ENCODE assay signal across 8 cellular contexts in genomic region chr10:50421026-50421719, GRCh38.
DNase-seq lines count a peak whose midpoint lies in the region; ATAC-seq and TF ChIP-seq lines count a peak whose summit lies in the region.

No MANE protein-coding gene starts in this region.

- 80 to 89% (median 86%) methylated on average over 6 of the region's 6 CpGs for WGBS in adrenal gland, 4 donors
- 79 to 86% (median 85%) methylated on average over 6 of the region's 6 CpGs for WGBS in stomach, 5 donors

- intact Hi-C loops in adrenal gland (cut with DNase I): no loop called here
- intact Hi-C loops in stomach (cut with DNase I; ENCODE audit: low total_unique reads): no loop called here

- H3K27ac ChIP-seq in adrenal gland (peak overlapping the region in 2 of 5 donors; percentile 18 to 35), stomach (peak overlapping the region in 1 of 5 donors; percentile 8)

- DNase-seq in activated CD8-positive, alpha-beta memory T cell treated with anti-CD3 and anti-CD28 coated beads for 24 hours: peak; percentile 58
- no peak for DNase-seq in activated CD8-positive, alpha-beta memory T cell treated with anti-CD3 and anti-CD28 coated beads, Interleukin-2, amount 50 U/mL, for 48 hours
- DNase-seq in H4 (ENCODE audit: low spot score) (peak; percentile 27), NAMALWA (ENCODE audit: low spot score) (peak; percentile 75), adrenal gland (peak in 5 of 7 donors; percentile 26 to 62 (median 47)), iPS-NIHi7 (ENCODE audit: extremely low spot score) (peak; percentile 68), stomach (peak; percentile 41)

- peaks cover 6 to 47% of the 10 kb centered on the region in 2 donors for H3K4me1 ChIP-seq in adrenal gland (replicated peaks in 1 of 2)
- peaks cover 14 to 42% (median 27%) of the 10 kb centered on the region in 4 donors for H3K4me1 ChIP-seq in stomach

- no peak for ATAC-seq in GM19467 (IDR thresholded peaks at IDR 0.05; ENCODE audit: unreplicated experiment)

- H3K36me3 ChIP-seq in adrenal gland (replicated peaks in 1 of 2) (no peaks in the 10 kb centered on the region), stomach (no peaks in the 10 kb centered on the region)

- no peak for TF ChIP-seq EP300 in stomach (IDR thresholded peaks at IDR 0.05)

- no peak overlapping the region for H3K4me3 ChIP-seq in adrenal gland
- no peak overlapping the region for H3K4me3 ChIP-seq in stomach

- TF ChIP-seq POLR2A in adrenal gland (IDR thresholded peaks at IDR 0.05): no peak
- TF ChIP-seq POLR2A in stomach (IDR thresholded peaks at IDR 0.05): no peak

- H3K27me3 ChIP-seq in adrenal gland (no peaks in the 10 kb centered on the region), stomach (no peaks in the 10 kb centered on the region)

- H3K9me3 ChIP-seq in adrenal gland (replicated peaks in 1 of 3): no peaks in the 10 kb centered on the region
- H3K9me3 ChIP-seq in stomach: no peaks in the 10 kb centered on the region

- TF ChIP-seq CTCF in adrenal gland (IDR thresholded peaks at IDR 0.05): peak; percentile 50 to 68 (median 64)
- peak in 5 of 7 experiments; percentile 16 to 75 (median 54) for TF ChIP-seq CTCF in stomach (IDR thresholded peaks at IDR 0.05)
